In genomic region chr1:66943361-66943969, GRCh38 we compare ENCODE assay signal across 15 cellular contexts. TPM values are rescaled to one million over a fixed set of nuclear protein-coding genes. Genes with fewer than 3 reads are reported as not detected.
DNase-seq lines count a peak whose midpoint lies in the region; ATAC-seq, FAIRE-seq and TF ChIP-seq lines count a peak whose summit lies in the region.
"Had no signal": no experiment of that assay in that cellular context is flagged by ENCODE, and none has a peak within 500 bp of the region (broad histone marks: within the 10 kb centered on the region; RNA-seq: fewer than 3 reads in every experiment).

No MANE protein-coding gene starts in this region.

- FAIRE-seq in HepG2 (lab: Jason Lieb, UNC) = no peak
- FAIRE-seq: G401.6 had no signal

- no peaks in the 10 kb centered on the region for H3K9me3 Mint-ChIP-seq in activated CD4-positive, alpha-beta memory T cell treated with anti-CD3 and anti-CD28 coated beads, Interleukin-2, amount 10 ng/mL, durations not matched to agents 7 days and 5 days
- H3K9me3 Mint-ChIP-seq in type B pancreatic cell = no peaks in the 10 kb centered on the region
- no peaks in the 10 kb centered on the region for H3K9me3 Mint-ChIP-seq in activated T-helper 2 cell treated with anti-CD3 and anti-CD28 coated beads, Interferon-gamma antibody, Interleukin-2, Interleukin-4, amounts not matched to agents 10 μg/mL and 5 μg/mL and 100 μg/mL, durations not matched to agents 14 hours and 24 hours and 36 hours

- DNase-seq in HepG2 (ENCODE audit: low spot score) (no peak), right lobe of liver (no peak), fibroblast of mammary gland (ENCODE audit: low read depth) (peak; percentile 55), type B pancreatic cell (ENCODE audit: extremely low spot score, unreplicated experiment) (no peak), posterior vena cava (ENCODE audit: low spot score) (no peak)
- no peak for DNase-seq in activated CD4-positive, alpha-beta memory T cell treated with anti-CD3 and anti-CD28 coated beads, Interleukin-2, amount 10 ng/mL, durations not matched to agents 7 days and 5 days
- DNase-seq in activated T-helper 2 cell treated with anti-CD3 and anti-CD28 coated beads, Interferon-gamma antibody, Interleukin-2, Interleukin-4, amounts not matched to agents 10 μg/mL and 5 μg/mL and 100 μg/mL, durations not matched to agents 14 hours and 24 hours and 36 hours (ENCODE audit: low spot score) = no peak
- DNase-seq: activated CD8-positive, alpha-beta memory T cell treated with anti-CD3 and anti-CD28 coated beads for 24 hours; NCI-H187; posterior cingulate gyrus; stimulated activated CD4-positive, alpha-beta T cell treated with anti-CD3 and anti-CD28 coated beads, Interleukin-2, amount 100 ng/mL, for 48 hours; stimulated activated naive CD4-positive, alpha-beta T cell had no signal

- CTCF ChIA-PET in HepG2 (lab: Yijun Ruan, JAX; ENCODE audit: low intra/inter-chr PET ratio, low total read pairs) = no interaction called here
- CTCF ChIA-PET in activated CD4-positive, alpha-beta memory T cell treated with anti-CD3 and anti-CD28 coated beads, Interleukin-2, amount 10 ng/mL, durations not matched to agents 7 days and 5 days (lab: Charles Lee) = no interaction called here

- peaks cover 52% of the 10 kb centered on the region for H3K4me1 Mint-ChIP-seq in activated CD4-positive, alpha-beta memory T cell treated with anti-CD3 and anti-CD28 coated beads, Interleukin-2, amount 10 ng/mL, durations not matched to agents 7 days and 5 days
- H3K4me1 Mint-ChIP-seq in type B pancreatic cell (ENCODE audit: unreplicated experiment) = peaks cover 4% of the 10 kb centered on the region
- peaks cover 45% of the 10 kb centered on the region for H3K4me1 Mint-ChIP-seq in activated T-helper 2 cell treated with anti-CD3 and anti-CD28 coated beads, Interferon-gamma antibody, Interleukin-2, Interleukin-4, amounts not matched to agents 10 μg/mL and 5 μg/mL and 100 μg/mL, durations not matched to agents 14 hours and 24 hours and 36 hours (ENCODE audit: low read depth)

- TF ChIP-seq RAD21 in HepG2 (CRISPR knock-in tag; IDR thresholded peaks at IDR 0.05) = no peak

- no peaks in the 10 kb centered on the region for H3K27me3 Mint-ChIP-seq in activated CD4-positive, alpha-beta memory T cell treated with anti-CD3 and anti-CD28 coated beads, Interleukin-2, amount 10 ng/mL, durations not matched to agents 7 days and 5 days
- no peaks in the 10 kb centered on the region for H3K27me3 Mint-ChIP-seq in type B pancreatic cell
- H3K27me3 Mint-ChIP-seq in activated T-helper 2 cell treated with anti-CD3 and anti-CD28 coated beads, Interferon-gamma antibody, Interleukin-2, Interleukin-4, amounts not matched to agents 10 μg/mL and 5 μg/mL and 100 μg/mL, durations not matched to agents 14 hours and 24 hours and 36 hours (ENCODE audit: low read depth) = no peaks in the 10 kb centered on the region

- H3K27ac Mint-ChIP-seq in activated CD4-positive, alpha-beta memory T cell treated with anti-CD3 and anti-CD28 coated beads, Interleukin-2, amount 10 ng/mL, durations not matched to agents 7 days and 5 days = peak overlapping the region; percentile 28
- peak overlapping the region; percentile 53 for H3K27ac Mint-ChIP-seq in type B pancreatic cell
- no peak overlapping the region for H3K27ac Mint-ChIP-seq in activated T-helper 2 cell treated with anti-CD3 and anti-CD28 coated beads, Interferon-gamma antibody, Interleukin-2, Interleukin-4, amounts not matched to agents 10 μg/mL and 5 μg/mL and 100 μg/mL, durations not matched to agents 14 hours and 24 hours and 36 hours

- H4K20me1 ChIP-seq in HepG2 (ENCODE audit: insufficient read depth, low read length) = no peaks in the 10 kb centered on the region; the same call in none of the 2 replicates

- no peak overlapping the region for H3K9ac ChIP-seq in HepG2 (ENCODE audit: insufficient read depth, low read depth, low read length)

- peaks cover 59% of the 10 kb centered on the region for H3K36me3 Mint-ChIP-seq in activated CD4-positive, alpha-beta memory T cell treated with anti-CD3 and anti-CD28 coated beads, Interleukin-2, amount 10 ng/mL, durations not matched to agents 7 days and 5 days (ENCODE audit: low read depth)
- H3K36me3 Mint-ChIP-seq in type B pancreatic cell = peaks cover 25% of the 10 kb centered on the region
- H3K36me3 Mint-ChIP-seq in activated T-helper 2 cell treated with anti-CD3 and anti-CD28 coated beads, Interferon-gamma antibody, Interleukin-2, Interleukin-4, amounts not matched to agents 10 μg/mL and 5 μg/mL and 100 μg/mL, durations not matched to agents 14 hours and 24 hours and 36 hours (ENCODE audit: low read depth) = peaks cover 57% of the 10 kb centered on the region

- WGBS in HepG2 (ENCODE audit: low lambda C conversion rate) = 95% methylated on average over 5 of the region's 5 CpGs
- WGBS in right lobe of liver (ENCODE audit: insufficient coverage, low coverage, low lambda C conversion rate, missing lambda C conversion rate) = 73% methylated on average over 5 of the region's 5 CpGs

- H3K36me3 ChIP-seq in HepG2 (replicated peaks in 1 of 2; ENCODE audit: control insufficient read depth in 1 of 2, insufficient read depth in 2 of 2, low read length in 2 of 2) (peaks cover 2 to 28% of the 10 kb centered on the region in 2 experiments), right lobe of liver (peaks cover 0 to 28% (median 3%) of the 10 kb centered on the region in 4 donors)

- no peaks in the 10 kb centered on the region for H3K27me3 ChIP-seq in HepG2 (ENCODE audit: control insufficient read depth in 1 of 2, insufficient read depth in 2 of 2, low read length in 2 of 2)
- no peaks in the 10 kb centered on the region for H3K27me3 ChIP-seq in right lobe of liver

- peaks cover 57% of the 10 kb centered on the region for H3K79me2 ChIP-seq in HepG2 (ENCODE audit: insufficient read depth, low read length)

- in situ Hi-C loops in HepG2 (cut with HindIII; ENCODE audit: extremely low pct_ligation_motif_present, low pct_unique_long_range_greater_than_20kb) = loop anchor here (25.0 kb wide), 1 partner anchor 469 kb away; no protein-coding TSS in a partner anchor

- ATAC-seq in HepG2 (no peak), right lobe of liver (no peak), HG03460 (IDR thresholded peaks at IDR 0.05; ENCODE audit: unreplicated experiment) (no peak)

- H3K4me3 ChIP-seq in HepG2 (replicated peaks in 1 of 3; ENCODE audit: insufficient read depth in 1 of 3, low read depth in 2 of 3, low read length in 3 of 3) (no peak overlapping the region), right lobe of liver (no peak overlapping the region), fibroblast of mammary gland (ENCODE audit: control insufficient read depth, low read depth, low read length) (no peak overlapping the region)
- H3K4me3 ChIP-seq: lung had no signal

- H3K4me1 ChIP-seq in HepG2 (ENCODE audit: insufficient read depth, low read length) (peaks cover 57% of the 10 kb centered on the region), right lobe of liver (peaks cover 0 to 9% (median 3%) of the 10 kb centered on the region in 4 donors)

- intact Hi-C loops in HepG2 (cut with micrococcal nuclease; ENCODE audit: unreplicated experiment) (no loop called here), right lobe of liver (cut with DNase I) (no loop called here), posterior vena cava (cut with DNase I) (no loop called here)
- intact Hi-C loops in activated T-helper 2 cell treated with anti-CD3 and anti-CD28 coated beads, Interferon-gamma antibody, Interleukin-2, Interleukin-4, amounts not matched to agents 10 μg/mL and 5 μg/mL and 100 μg/mL, durations not matched to agents 14 hours and 24 hours and 36 hours (cut with micrococcal nuclease) = no loop called here

- no peak overlapping the region for H2AFZ ChIP-seq in HepG2 (ENCODE audit: low read length)

- H3K4me2 ChIP-seq in HepG2 (ENCODE audit: low read depth, low read length) = no peak overlapping the region

- TF ChIP-seq POLR2A in HepG2 (IDR thresholded peaks at IDR 0.05; ENCODE audit: insufficient read depth in 1 of 2, low read depth in 2 of 2, low read length in 2 of 2) = no peak
- no peak for TF ChIP-seq POLR2A in right lobe of liver (IDR thresholded peaks at IDR 0.05)

- TF ChIP-seq CTCF in HepG2 (CRISPR knock-in tag; IDR thresholded peaks at IDR 0.05) = no peak
- no peak for TF ChIP-seq CTCF in right lobe of liver (IDR thresholded peaks at IDR 0.05)
- TF ChIP-seq CTCF in fibroblast of mammary gland (conservative IDR thresholded peaks at IDR 0.05; ENCODE audit: control insufficient read depth, insufficient read depth, low read depth, low read length) = no peak
- TF ChIP-seq CTCF in type B pancreatic cell (conservative IDR thresholded peaks at IDR 0.05) = no peak

- no TSS peak for BruUV-seq in HepG2 (replicated peaks; lab: Mats Ljungman, UMichigan)

- POLR2A ChIA-PET in HepG2 (lab: Yijun Ruan, JAX) = interaction anchor here (1.5 to 1.7 kb wide), 2 partner anchors 9 to 13 kb away, joined by 8 to 14 read pairs; no protein-coding TSS in a partner anchor
- POLR2A ChIA-PET in activated CD4-positive, alpha-beta memory T cell treated with anti-CD3 and anti-CD28 coated beads, Interleukin-2, amount 10 ng/mL, durations not matched to agents 7 days and 5 days (lab: Charles Lee) = no interaction called here

- H3K4me3 Mint-ChIP-seq in activated CD4-positive, alpha-beta memory T cell treated with anti-CD3 and anti-CD28 coated beads, Interleukin-2, amount 10 ng/mL, durations not matched to agents 7 days and 5 days = no peak overlapping the region
- no peak overlapping the region for H3K4me3 Mint-ChIP-seq in type B pancreatic cell
- no peak overlapping the region for H3K4me3 Mint-ChIP-seq in activated T-helper 2 cell treated with anti-CD3 and anti-CD28 coated beads, Interferon-gamma antibody, Interleukin-2, Interleukin-4, amounts not matched to agents 10 μg/mL and 5 μg/mL and 100 μg/mL, durations not matched to agents 14 hours and 24 hours and 36 hours (ENCODE audit: low read depth)

- H3K9me3 ChIP-seq in HepG2 (ENCODE audit: low read length) (no peaks in the 10 kb centered on the region), right lobe of liver (no peaks in the 10 kb centered on the region)

- H3K27ac ChIP-seq in HepG2 (ENCODE audit: extremely low read length, insufficient read depth, low read length) (peak overlapping the region; percentile 59), right lobe of liver (no peak overlapping the region)

- TF ChIP-seq EP300 in HepG2 (IDR thresholded peaks at IDR 0.05; ENCODE audit: low read depth in 2 of 2, low read length in 2 of 2) = no peak
- TF ChIP-seq EP300 in HepG2 (CRISPR knock-in tag; IDR thresholded peaks at IDR 0.05; ENCODE audit: borderline replicate concordance) = no peak

RNA-seq across cellular contexts. Expression of gene MIER1, which starts 18.7 kb away (rescaled TPM):
- total RNA-seq in HepG2 (2016; rRNA removed; fragmentation: Illumina TruSeq; extraction: Trizol) (30.4 and 49.3 TPM in 2 replicates), right lobe of liver (10 to 100 TPM; 11.8 to 27.0 (median 19.3) TPM), type B pancreatic cell (ENCODE audit: low replicate concordance) (25.6 and 27.8 TPM in 2 replicates), posterior vena cava (10 to 100 TPM; 45.7 to 55.4 TPM)
- 21.3 and 23.1 TPM in 2 replicates for total RNA-seq in HepG2 (2016; cell fraction: cytosol; rRNA removed; fragmentation: Illumina TruSeq; extraction: Trizol; ENCODE audit: low read depth)
- 29.2 and 46.7 TPM in 2 replicates for total RNA-seq in HepG2 (2016; cell fraction: insoluble cytoplasmic fraction; rRNA removed; fragmentation: Illumina TruSeq; extraction: Trizol)
- 20.0 and 23.3 TPM in 2 replicates for total RNA-seq in HepG2 (2016; cell fraction: membrane; rRNA removed; fragmentation: Illumina TruSeq; extraction: Trizol)
- 27.6 and 28.7 TPM in 2 replicates for total RNA-seq in HepG2 (2016; cell fraction: nucleus; rRNA removed; fragmentation: Illumina TruSeq; extraction: Trizol)
- 5.8 and 7.0 TPM in 2 replicates for polyA plus RNA-seq in HepG2 (2011; rRNA removed)
- polyA plus RNA-seq in HepG2 (2011; cell fraction: cytosol; rRNA removed) = 2.4 and 3.9 TPM in 2 replicates
- polyA plus RNA-seq in HepG2 (2011; cell fraction: nucleus; rRNA removed) = 3.5 and 4.5 TPM in 2 replicates
- 9.4 and 12.5 TPM in 2 replicates for polyA plus RNA-seq in HepG2 (2012)
- 2.3 and 2.4 TPM in 2 replicates for polyA plus RNA-seq in HepG2 (2016; cell fraction: cytosol; fragmentation: Illumina TruSeq; extraction: Trizol; ENCODE audit: low read depth)
- 24.6 and 29.2 TPM in 2 replicates for polyA plus RNA-seq in HepG2 (2016; cell fraction: insoluble cytoplasmic fraction; fragmentation: Illumina TruSeq; extraction: Trizol; ENCODE audit: low read depth)
- polyA plus RNA-seq in HepG2 (2016; cell fraction: membrane; fragmentation: Illumina TruSeq; extraction: Trizol; ENCODE audit: low read depth) = 6.4 and 6.7 TPM in 2 replicates
- polyA plus RNA-seq in HepG2 (2016; cell fraction: nucleus; fragmentation: Illumina TruSeq; extraction: Trizol; ENCODE audit: insufficient read depth, low read depth) = 21.5 and 24.2 TPM in 2 replicates
- 7.4 and 14.2 TPM in 2 replicates for polyA minus RNA-seq in HepG2 (2011; rRNA and poly(A)+ RNA removed; ENCODE audit: low replicate concordance)
- polyA minus RNA-seq in HepG2 (2011; cell fraction: cytosol; rRNA and poly(A)+ RNA removed) = 18.3 and 20.1 TPM in 2 replicates
- polyA minus RNA-seq in HepG2 (2011; cell fraction: nucleus; rRNA and poly(A)+ RNA removed) = 51.3 and 53.3 TPM in 2 replicates
- total RNA-seq in activated CD4-positive, alpha-beta memory T cell treated with anti-CD3 and anti-CD28 coated beads, Interleukin-2, amount 10 ng/mL, durations not matched to agents 7 days and 5 days = 10 to 100 TPM; 61.7 to 62.0 TPM
- 44.5 and 45.1 TPM in 2 replicates for total RNA-seq in activated T-helper 2 cell treated with anti-CD3 and anti-CD28 coated beads, Interferon-gamma antibody, Interleukin-2, Interleukin-4, amounts not matched to agents 10 μg/mL and 5 μg/mL and 100 μg/mL, durations not matched to agents 14 hours and 24 hours and 36 hours

RNA-seq across cellular contexts. Expression of gene DNAI4, which starts 18.8 kb away (rescaled TPM):
- total RNA-seq in HepG2 (2016; rRNA removed; fragmentation: Illumina TruSeq; extraction: Trizol) = 0.04 and 0.38 TPM in 2 replicates
- 1.8 and 4.7 TPM in 2 replicates for total RNA-seq in HepG2 (2016; cell fraction: cytosol; rRNA removed; fragmentation: Illumina TruSeq; extraction: Trizol; ENCODE audit: low read depth)
- 0.33 and 2.4 TPM in 2 replicates for total RNA-seq in HepG2 (2016; cell fraction: insoluble cytoplasmic fraction; rRNA removed; fragmentation: Illumina TruSeq; extraction: Trizol)
- total RNA-seq in HepG2 (2016; cell fraction: membrane; rRNA removed; fragmentation: Illumina TruSeq; extraction: Trizol) = 0.69 and 0.80 TPM in 2 replicates
- 3.9 and 6.5 TPM in 2 replicates for total RNA-seq in HepG2 (2016; cell fraction: nucleus; rRNA removed; fragmentation: Illumina TruSeq; extraction: Trizol)
- polyA plus RNA-seq in HepG2 (2011; rRNA removed) = 0.08 and 0.25 TPM in 2 replicates
- 0.08 and 0.15 TPM in 2 replicates for polyA plus RNA-seq in HepG2 (2011; cell fraction: cytosol; rRNA removed)
- polyA plus RNA-seq in HepG2 (2011; cell fraction: nucleus; rRNA removed) = 0.02 and 0.16 TPM in 2 replicates
- polyA plus RNA-seq in HepG2 (2012) = 0.24 and 2.1 TPM in 2 replicates
- 0.80 and 2.0 TPM in 2 replicates for polyA plus RNA-seq in HepG2 (2016; cell fraction: cytosol; fragmentation: Illumina TruSeq; extraction: Trizol; ENCODE audit: low read depth)
- polyA plus RNA-seq in HepG2 (2016; cell fraction: insoluble cytoplasmic fraction; fragmentation: Illumina TruSeq; extraction: Trizol; ENCODE audit: low read depth) = 0.37 and 0.70 TPM in 2 replicates
- 0.24 and 1.4 TPM in 2 replicates for polyA plus RNA-seq in HepG2 (2016; cell fraction: membrane; fragmentation: Illumina TruSeq; extraction: Trizol; ENCODE audit: low read depth)
- polyA plus RNA-seq in HepG2 (2016; cell fraction: nucleus; fragmentation: Illumina TruSeq; extraction: Trizol; ENCODE audit: insufficient read depth, low read depth) = 0.70 and 0.71 TPM in 2 replicates
- polyA minus RNA-seq in HepG2 (2011; rRNA and poly(A)+ RNA removed; ENCODE audit: low replicate concordance) = 0.89 and 3.4 TPM in 2 replicates
- polyA minus RNA-seq in HepG2 (2011; cell fraction: cytosol; rRNA and poly(A)+ RNA removed) = not detected in 2 replicates
- 0.50 and 0.64 TPM in 2 replicates for polyA minus RNA-seq in HepG2 (2011; cell fraction: nucleus; rRNA and poly(A)+ RNA removed)
- total RNA-seq in right lobe of liver = 1 to 10 TPM in 4 of 6 experiments, under 1 TPM in 2; 0.80 to 3.4 (median 1.4) TPM
- total RNA-seq in activated CD4-positive, alpha-beta memory T cell treated with anti-CD3 and anti-CD28 coated beads, Interleukin-2, amount 10 ng/mL, durations not matched to agents 7 days and 5 days = 1 to 10 TPM; 1.4 to 2.7 TPM
- 7.6 and 20.1 TPM in 2 replicates for total RNA-seq in type B pancreatic cell (ENCODE audit: low replicate concordance)
- 10 to 100 TPM; 21.4 to 22.0 TPM for total RNA-seq in posterior vena cava
- total RNA-seq in activated T-helper 2 cell treated with anti-CD3 and anti-CD28 coated beads, Interferon-gamma antibody, Interleukin-2, Interleukin-4, amounts not matched to agents 10 μg/mL and 5 μg/mL and 100 μg/mL, durations not matched to agents 14 hours and 24 hours and 36 hours = 0.90 and 1.7 TPM in 2 replicates
